In genomic region chr20:25862967-25863530, GRCh38 we compare ENCODE assay signal across 8 cellular contexts.
DNase-seq lines count a peak whose midpoint lies in the region; ATAC-seq and TF ChIP-seq lines count a peak whose summit lies in the region.
"Not testable (repeated sequence)": the region's sequence is repeated elsewhere in the genome, so short reads cannot be mapped to it uniquely, and the experiment has no call there.

No MANE protein-coding gene starts in this region.

- H3K27me3 ChIP-seq in iPS DF 6.9 (ENCODE audit: control insufficient read depth, insufficient read depth, low read length) (peaks cover 32% of the 10 kb centered on the region), rectal smooth muscle tissue (ENCODE audit: control insufficient read depth, insufficient read depth, low read length) (peaks cover 15% of the 10 kb centered on the region)

- H3K9me3 Mint-ChIP-seq in WTC11, type B pancreatic cell: not testable (repeated sequence)
- H3K9me3 Mint-ChIP-seq in brain: peaks cover 2 to 26% (median 24%) of the 10 kb centered on the region in 5 experiments

- no CpG with 5 or more reads among the region's 53 CpGs for WGBS in iPS DF 6.9 (ENCODE audit: insufficient coverage, insufficient read length)

- H3K9me3 ChIP-seq in iPS DF 6.9 (ENCODE audit: control insufficient read depth, insufficient read depth, low read length): not testable (repeated sequence)

- peak overlapping the region; percentile 47 for H3K4me3 ChIP-seq in GM12864 (ENCODE audit: low read depth, low read length)
- peak overlapping the region; percentile 36; the same call in 1 of the 2 replicates for H3K4me3 ChIP-seq in iPS DF 6.9 (ENCODE audit: low read length)
- peak overlapping the region; percentile 62 for H3K4me3 ChIP-seq in rectal smooth muscle tissue (ENCODE audit: low read length)

- not testable (repeated sequence) for H3K9ac ChIP-seq in rectal smooth muscle tissue (ENCODE audit: low read length)

- not testable (repeated sequence) for TF ChIP-seq CTCF in GM12864 (IDR thresholded peaks at IDR 0.05; ENCODE audit: low read depth, low read length, missing control alignments); WTC11 (IDR thresholded peaks at IDR 0.05)
- TF ChIP-seq CTCF in brain (conservative IDR thresholded peaks at IDR 0.05) (peak in 1 of 2 experiments; percentile 32), type B pancreatic cell (conservative IDR thresholded peaks at IDR 0.05) (peak; percentile 33)

- not testable (repeated sequence) for H3K36me3 ChIP-seq in iPS DF 6.9 (ENCODE audit: control insufficient read depth, insufficient read depth, low read length); rectal smooth muscle tissue (ENCODE audit: control insufficient read depth, insufficient read depth, low read length)

- not testable (repeated sequence) for H3K36me3 Mint-ChIP-seq in WTC11, type B pancreatic cell
- peaks cover 14% of the 10 kb centered on the region for H3K36me3 Mint-ChIP-seq in brain

- CTCF ChIA-PET in WTC11 (lab: Charles Lee): not testable (repeated sequence)

- POLR2A ChIA-PET in WTC11 (lab: Charles Lee): not testable (repeated sequence)

- H3K27ac Mint-ChIP-seq in WTC11: not testable (repeated sequence)
- peak overlapping the region; percentile 80 to 94 (median 89) for H3K27ac Mint-ChIP-seq in brain
- peak overlapping the region; percentile 62 for H3K27ac Mint-ChIP-seq in type B pancreatic cell

- H3K4me3 Mint-ChIP-seq in WTC11: peak overlapping the region; percentile 77
- peak overlapping the region; percentile 90 to 93 (median 90) for H3K4me3 Mint-ChIP-seq in brain
- peak overlapping the region; percentile 88 for H3K4me3 Mint-ChIP-seq in type B pancreatic cell

- DNase-seq in GM12864 (ENCODE audit: low read depth): peak; percentile 46
- peak; percentile 86 to 96 for DNase-seq in NCI-H446 (lab: John Stamatoyannopoulos, UW)
- DNase-seq in WTC11 (ENCODE audit: low spot score): peak; percentile 94
- not testable (repeated sequence) for DNase-seq in iPS DF 6.9 (ENCODE audit: low read depth, low spot score)
- DNase-seq in type B pancreatic cell (ENCODE audit: extremely low spot score, unreplicated experiment): peak; percentile 95

- ATAC-seq in HG03280 (IDR thresholded peaks at IDR 0.05; ENCODE audit: unreplicated experiment): peak; percentile 54
- not testable (repeated sequence) for ATAC-seq in WTC11

- H3K27me3 Mint-ChIP-seq in WTC11 (ENCODE audit: low read depth): peaks cover 98% of the 10 kb centered on the region
- peaks cover 31% of the 10 kb centered on the region for H3K27me3 Mint-ChIP-seq in brain
- H3K27me3 Mint-ChIP-seq in type B pancreatic cell: peaks cover 89% of the 10 kb centered on the region

- H3K4me1 ChIP-seq in iPS DF 6.9 (ENCODE audit: control insufficient read depth, insufficient read depth, low read length); rectal smooth muscle tissue (ENCODE audit: control insufficient read depth, insufficient read depth, low read length): not testable (repeated sequence)

- H3K4me1 Mint-ChIP-seq in WTC11 (peaks cover 35% of the 10 kb centered on the region), brain (peaks cover 75% of the 10 kb centered on the region), type B pancreatic cell (ENCODE audit: unreplicated experiment) (peaks cover 15% of the 10 kb centered on the region)

- H3K27ac ChIP-seq in iPS DF 6.9 (ENCODE audit: low read length); rectal smooth muscle tissue (ENCODE audit: low read depth, low read length): not testable (repeated sequence)
